Comparison of ENCODE assay signal across 19 cellular contexts in the genomic region with DNA sequence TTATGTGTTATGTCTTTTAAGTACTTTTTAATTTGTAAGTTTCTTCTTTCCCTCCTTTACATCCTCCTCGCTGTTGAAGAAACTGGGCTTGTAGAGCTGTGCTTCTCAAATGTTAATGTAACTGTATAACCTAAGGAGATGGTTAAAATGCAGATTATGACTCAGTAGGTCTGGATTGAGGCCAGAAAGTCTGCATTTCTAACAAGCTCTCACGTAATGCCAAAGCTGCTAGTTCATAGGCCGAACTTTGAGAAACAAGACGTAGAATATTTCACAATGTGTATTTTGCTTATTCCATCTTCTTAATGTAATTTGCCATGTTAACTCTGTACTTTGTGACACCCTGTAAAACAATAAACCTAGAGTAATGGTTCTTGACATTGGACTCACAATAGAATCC.
DNase-seq lines count a peak whose midpoint lies in the region; ATAC-seq and TF ChIP-seq lines count a peak whose summit lies in the region.
"Had no signal": no experiment of that assay in that cellular context is flagged by ENCODE, and none has a peak within 500 bp of the region (broad histone marks: within the 10 kb centered on the region; RNA-seq: fewer than 3 reads in every experiment).

No MANE protein-coding gene starts in this region.

- H2BK120ac ChIP-seq in mesenchymal stem cell (ENCODE audit: low read depth, low read length), result no peak overlapping the region

- TF ChIP-seq CTCF in Calu3 (IDR thresholded peaks at IDR 0.05; ENCODE audit: unreplicated experiment), result no peak
- TF ChIP-seq CTCF in ovary (IDR thresholded peaks at IDR 0.05), result no peak

- H3K36me3 Mint-ChIP-seq in Calu3 (ENCODE audit: insufficient read depth, unreplicated experiment), result no peaks in the 10 kb centered on the region
- H3K36me3 Mint-ChIP-seq in activated T-cell treated with anti-CD3 and anti-CD28 coated beads, Interleukin-2, amount 50 U/mL, for 4 hours (ENCODE audit: insufficient read depth), result no peaks in the 10 kb centered on the region

- ATAC-seq in activated T-cell treated with anti-CD3 and anti-CD28 coated beads, Interleukin-2, amount 50 U/mL, for 4 hours, result no peak
- no peak for ATAC-seq in activated CD4-positive, CD25-positive, alpha-beta regulatory T cell treated with anti-CD3 and anti-CD28 coated beads, Interleukin-2, amount 50 U/mL, for 24 hours
- ATAC-seq: esophagus mucosa, Panc1, right lobe of liver had no signal

- H3K36me3 ChIP-seq in mesenchymal stem cell (ENCODE audit: control insufficient read depth in 1 of 2, insufficient read depth in 2 of 2, low read depth in 1 of 2, low read length in 2 of 2) (no peaks in the 10 kb centered on the region), ovary (no peaks in the 10 kb centered on the region), Karpas-422 (ENCODE audit: insufficient read depth, low read length) (no peaks in the 10 kb centered on the region)
- H3K36me3 ChIP-seq: right lobe of liver had no signal

- no peaks in the 10 kb centered on the region for H3K79me2 ChIP-seq in Karpas-422 (ENCODE audit: low read length)

- no peak overlapping the region for H3K27ac Mint-ChIP-seq in Calu3 (ENCODE audit: unreplicated experiment)

- H3K9ac ChIP-seq in mesenchymal stem cell (ENCODE audit: low read length) (no peak overlapping the region), Karpas-422 (ENCODE audit: low read length) (no peak overlapping the region)

- no peak overlapping the region for H2AK5ac ChIP-seq in mesenchymal stem cell (ENCODE audit: low read length, severe bottlenecking)

- no peaks in the 10 kb centered on the region for H3K27me3 Mint-ChIP-seq in Calu3 (ENCODE audit: unreplicated experiment)
- H3K27me3 Mint-ChIP-seq in activated T-cell treated with anti-CD3 and anti-CD28 coated beads, Interleukin-2, amount 50 U/mL, for 4 hours (ENCODE audit: low read depth), result no peaks in the 10 kb centered on the region

- no peak for TF ChIP-seq EP300 in ovary (IDR thresholded peaks at IDR 0.05)

- H3K4me3 Mint-ChIP-seq in Calu3 (ENCODE audit: low read depth, unreplicated experiment), result no peak overlapping the region
- no peak overlapping the region for H3K4me3 Mint-ChIP-seq in activated T-cell treated with anti-CD3 and anti-CD28 coated beads, Interleukin-2, amount 50 U/mL, for 4 hours
- H3K4me3 Mint-ChIP-seq: neural crest cell had no signal

- H3K14ac ChIP-seq in mesenchymal stem cell (ENCODE audit: low read length in 2 of 2), result no peak overlapping the region

- no peaks in the 10 kb centered on the region for H3K9me2 ChIP-seq in Karpas-422 (replicated peaks; ENCODE audit: insufficient read depth, low read length)

- no peaks in the 10 kb centered on the region for H3K79me1 ChIP-seq in mesenchymal stem cell (replicated peaks; ENCODE audit: low read length, poor library complexity, severe bottlenecking)

- H4K20me1 ChIP-seq in Karpas-422 (ENCODE audit: insufficient read depth, low read depth, low read length), result no peaks in the 10 kb centered on the region

- no peak overlapping the region for H3K18ac ChIP-seq in mesenchymal stem cell (ENCODE audit: low read depth in 1 of 2, low read length in 2 of 2)

- no peak overlapping the region for H2BK5ac ChIP-seq in mesenchymal stem cell (ENCODE audit: low read depth, low read length, poor library complexity, severe bottlenecking)

- no peak overlapping the region for H4K8ac ChIP-seq in mesenchymal stem cell (ENCODE audit: low read length)

- no peaks in the 10 kb centered on the region for H3K9me3 Mint-ChIP-seq in Calu3 (ENCODE audit: low read depth, unreplicated experiment)
- peaks cover 7% of the 10 kb centered on the region for H3K9me3 Mint-ChIP-seq in activated T-cell treated with anti-CD3 and anti-CD28 coated beads, Interleukin-2, amount 50 U/mL, for 4 hours
- H3K9me3 Mint-ChIP-seq: neural crest cell had no signal

- no peaks in the 10 kb centered on the region for H3K27me3 ChIP-seq in mesenchymal stem cell (ENCODE audit: control insufficient read depth in 1 of 2, insufficient read depth in 1 of 2, low read length in 2 of 2)
- no peaks in the 10 kb centered on the region for H3K27me3 ChIP-seq in ovary
- no peaks in the 10 kb centered on the region for H3K27me3 ChIP-seq in Karpas-422 (ENCODE audit: low read length)
- H3K27me3 ChIP-seq: right lobe of liver had no signal

- no peak overlapping the region for H4K91ac ChIP-seq in mesenchymal stem cell (ENCODE audit: low read length)

- H3K27ac ChIP-seq in mesenchymal stem cell (ENCODE audit: low read length, poor library complexity, severe bottlenecking), result no peak overlapping the region
- H3K27ac ChIP-seq in ovary, result no peak overlapping the region
- no peak overlapping the region for H3K27ac ChIP-seq in Karpas-422 (ENCODE audit: low read length)
- H3K27ac ChIP-seq: HL-60, right lobe of liver had no signal

- H3K4me3 ChIP-seq in mesenchymal stem cell (ENCODE audit: insufficient read depth in 1 of 2, low read depth in 1 of 2, low read length in 2 of 2) (no peak overlapping the region), ovary (no peak overlapping the region), Karpas-422 (ENCODE audit: low read length) (no peak overlapping the region)
- H3K4me3 ChIP-seq: lung, right lobe of liver had no signal

- H3K9me3 ChIP-seq in mesenchymal stem cell (ENCODE audit: control insufficient read depth, low read length) (no peaks in the 10 kb centered on the region), ovary (no peaks in the 10 kb centered on the region), Karpas-422 (ENCODE audit: low read length) (no peaks in the 10 kb centered on the region)
- H3K9me3 ChIP-seq: right lobe of liver had no signal

- intact Hi-C loops in Calu3 (cut with micrococcal nuclease; ENCODE audit: unreplicated experiment) (no loop called here), ovary (cut with DNase I) (no loop called here)

- no peak overlapping the region for H3K23ac ChIP-seq in mesenchymal stem cell (ENCODE audit: low read length in 2 of 2)

- no TSS peak for BruUV-seq in Calu3 (replicated peaks; lab: Mats Ljungman, UMichigan)

- H3K4me1 Mint-ChIP-seq in Calu3 (ENCODE audit: low read depth, unreplicated experiment), result peaks cover 8% of the 10 kb centered on the region
- no peaks in the 10 kb centered on the region for H3K4me1 Mint-ChIP-seq in activated T-cell treated with anti-CD3 and anti-CD28 coated beads, Interleukin-2, amount 50 U/mL, for 4 hours (ENCODE audit: low read depth)
- H3K4me1 Mint-ChIP-seq: neural crest cell had no signal

- no peak overlapping the region for H2BK15ac ChIP-seq in mesenchymal stem cell (ENCODE audit: low read depth, poor library complexity, severe bottlenecking)

- H3K4me2 ChIP-seq in mesenchymal stem cell (ENCODE audit: low read length, poor library complexity, severe bottlenecking), result no peak overlapping the region
- H3K4me2 ChIP-seq in Karpas-422 (ENCODE audit: low read depth, low read length, poor library complexity, severe bottlenecking), result no peak overlapping the region

- H3K4me1 ChIP-seq in mesenchymal stem cell (ENCODE audit: control insufficient read depth, insufficient read depth, low read depth, low read length), result no peaks in the 10 kb centered on the region
- no peaks in the 10 kb centered on the region for H3K4me1 ChIP-seq in ovary (ENCODE audit: insufficient read depth)
- no peaks in the 10 kb centered on the region for H3K4me1 ChIP-seq in Karpas-422 (ENCODE audit: low read length)
- H3K4me1 ChIP-seq: right lobe of liver had no signal

- DNase-seq in Calu3 (peak; percentile 22), NCI-H69 (lab: John Stamatoyannopoulos, UW) (peak; percentile 2), dedifferentiated amniotic fluid mesenchymal stem cell (ENCODE audit: extremely low spot score) (peak; percentile 54), mesenchymal stem cell (peak; percentile 47), ovary (no peak), Karpas-422 (no peak)
- DNase-seq in activated T-cell treated with anti-CD3 and anti-CD28 coated beads, Interleukin-2, amount 50 U/mL, for 4 hours, result no peak
- DNase-seq: activated naive CD4-positive, alpha-beta T cell treated with anti-CD3 and anti-CD28 coated beads, Interleukin-2, amount 50 U/mL, for 16 hours; DMS79; NCI-H1930; NCI-H524 treated with DMSO at 0.1 percent for 48 hours; right lobe of liver; stimulated activated naive CD4-positive, alpha-beta T cell had no signal

- 100% methylated on average over 1 of the region's 4 CpGs for WGBS in mesenchymal stem cell
- 85 to 91% (median 89%) methylated on average over 4 of the region's 4 CpGs for WGBS in ovary, 3 donors

- TF ChIP-seq POLR2A in ovary (IDR thresholded peaks at IDR 0.05), result no peak

- no peak overlapping the region for H2BK12ac ChIP-seq in mesenchymal stem cell (ENCODE audit: low read length in 2 of 2)

- no peak overlapping the region for H2AFZ ChIP-seq in mesenchymal stem cell (ENCODE audit: low read depth, low read length)
- no peak overlapping the region for H2AFZ ChIP-seq in Karpas-422 (ENCODE audit: low read length)

- CTCF ChIA-PET in Calu3 (lab: Charles Lee), result interaction anchor here (0.7 kb wide), 1 partner anchor 691 kb away, joined by 4 read pairs; no protein-coding TSS in a partner anchor

- H3K4ac ChIP-seq in mesenchymal stem cell (ENCODE audit: low read depth in 1 of 2, low read length in 2 of 2), result no peak overlapping the region

Comparison
In these comparisons a context has a peak if more than half of its experiments do, and no peak if none do; other contexts are left out.
1. DNase-seq: peak in Calu3 (single experiment), NCI-H69 (single experiment), dedifferentiated amniotic fluid mesenchymal stem cell (single experiment) and mesenchymal stem cell (single experiment); none in activated T-cell treated with anti-CD3 and anti-CD28 coated beads, Interleukin-2, amount 50 U/mL, for 4 hours (single experiment), ovary (0 of 5) and Karpas-422 (single experiment).